In genomic region chr7:48147078-48147591, GRCh38 we compare ENCODE assay signal across 25 cellular contexts. TPM values are rescaled to one million over a fixed set of nuclear protein-coding genes. Genes with fewer than 3 reads are reported as not detected.
A peak's percentile ranks its signal among the peaks of the same experiment; 100 is the strongest.
DNase-seq lines count a peak whose midpoint lies in the region; ATAC-seq, FAIRE-seq and TF ChIP-seq lines count a peak whose summit lies in the region.
"Had no signal": no experiment of that assay in that cellular context is flagged by ENCODE, and none has a peak within 500 bp of the region (broad histone marks: within the 10 kb centered on the region; RNA-seq: fewer than 3 reads in every experiment).

No MANE protein-coding gene starts in this region.

- H3K9me3 ChIP-seq in HUES48 (ENCODE audit: control insufficient read depth, insufficient read depth, low read length) (peaks cover 3% of the 10 kb centered on the region; the same call in 1 of the 2 replicates), smooth muscle cell (replicated peaks; ENCODE audit: low read depth) (no peaks in the 10 kb centered on the region)
- H3K9me3 ChIP-seq: MG63, right atrium auricular region, thoracic aorta had no signal

- H3K36me3 ChIP-seq in HUES48 (ENCODE audit: control insufficient read depth, insufficient read depth, low read length) (no peaks in the 10 kb centered on the region), bronchial epithelial cell (ENCODE audit: control insufficient read depth, insufficient read depth, low read length) (no peaks in the 10 kb centered on the region), smooth muscle cell (ENCODE audit: low read depth) (no peaks in the 10 kb centered on the region)
- H3K36me3 ChIP-seq: MG63, right atrium auricular region, thoracic aorta had no signal

- H2AFZ ChIP-seq in smooth muscle cell (ENCODE audit: low read depth): no peak overlapping the region

- no peak overlapping the region for H3K4me3 ChIP-seq in HUES48 (ENCODE audit: low read depth, low read length)
- no peak overlapping the region for H3K4me3 ChIP-seq in bronchial epithelial cell (ENCODE audit: low read depth, low read length)
- H3K4me3 ChIP-seq in smooth muscle cell: no peak overlapping the region
- H3K4me3 ChIP-seq: GM12878, MG63, right atrium auricular region, thoracic aorta had no signal

- no peak for TF ChIP-seq CTCF in bronchial epithelial cell (IDR thresholded peaks at IDR 0.05; ENCODE audit: insufficient read depth, low read length, severe bottlenecking)
- TF ChIP-seq CTCF in smooth muscle cell (IDR thresholded peaks at IDR 0.05; ENCODE audit: borderline replicate concordance, insufficient read depth, poor library complexity, severe bottlenecking): no peak

- DNase-seq in bronchial epithelial cell (ENCODE audit: low read depth) (peak; percentile 37), kidney glomerular epithelial cell (lab: John Stamatoyannopoulos, UW) (peak; percentile 26), renal cortical epithelial cell (ENCODE audit: low read depth) (peak; percentile 79), smooth muscle cell (lab: John Stamatoyannopoulos, UW; ENCODE audit: unreplicated experiment) (no peak)
- DNase-seq in stimulated activated CD4-positive, alpha-beta T cell treated with anti-CD3 and anti-CD28 coated beads, Interleukin-2, amount 100 ng/mL, for 24 hours: no peak
- DNase-seq: activated CD4-positive, alpha-beta T cell treated with anti-CD3 and anti-CD28 coated beads for 36 hours; activated gamma-delta T cell treated with Interleukin-2 at 50 U/mL for 16 hours; activated naive CD8-positive, alpha-beta T cell treated with anti-CD3 and anti-CD28 coated beads, Interleukin-2, amount 50 U/mL, for 24 hours; activated T-cell treated with anti-CD3 and anti-CD28 coated beads, Interleukin-2, amount 50 U/mL, for 1 hour; Calu3; DND-41; effector memory CD4-positive, alpha-beta T cell; kidney; MG63; naive B cell; NCI-H1417 treated with DMSO at 0.1 percent for 48 hours; NCI-H446; stimulated activated CD4-positive, alpha-beta T cell treated with anti-CD3 and anti-CD28 coated beads, Interleukin-4, amount 100 ng/mL, for 24 hours; stimulated activated naive CD4-positive, alpha-beta T cell treated with Interleukin-2 at 50 U/mL for 16 hours had no signal

- H3F3A ChIP-seq in smooth muscle cell (ENCODE audit: low read depth): no peaks in the 10 kb centered on the region

- H3K9ac ChIP-seq in HUES48 (ENCODE audit: low read depth, low read length) (peak overlapping the region; percentile 40; the same call in 1 of the 2 replicates), smooth muscle cell (ENCODE audit: low read depth) (no peak overlapping the region)

- H3K27ac ChIP-seq in HUES48 (ENCODE audit: low read depth, low read length): no peak overlapping the region
- no peak overlapping the region for H3K27ac ChIP-seq in smooth muscle cell (ENCODE audit: low read depth)
- H3K27ac ChIP-seq: C4-2B, right atrium auricular region, thoracic aorta had no signal

- no peaks in the 10 kb centered on the region for H3K79me2 ChIP-seq in smooth muscle cell (ENCODE audit: low read depth)

- no peak for ATAC-seq in GM19035 (IDR thresholded peaks at IDR 0.05; ENCODE audit: unreplicated experiment)
- ATAC-seq: activated CD4-positive, alpha-beta T cell treated with anti-CD3 and anti-CD28 coated beads for 36 hours; activated naive CD8-positive, alpha-beta T cell treated with anti-CD3 and anti-CD28 coated beads, Interleukin-2, amount 50 U/mL, for 24 hours; GM12878 had no signal

- no peaks in the 10 kb centered on the region for H4K20me1 ChIP-seq in smooth muscle cell (ENCODE audit: low read depth)

- FAIRE-seq in bronchial epithelial cell (lab: Jason Lieb, UNC): no peak
- FAIRE-seq: GM12878, kidney had no signal

- no peak overlapping the region for H3K4me2 ChIP-seq in smooth muscle cell

- 63% methylated on average over 4 of the region's 4 CpGs for WGBS in smooth muscle cell (ENCODE audit: low lambda C conversion rate)

- H3K27me3 ChIP-seq in HUES48 (ENCODE audit: control insufficient read depth, insufficient read depth, low read length): no peaks in the 10 kb centered on the region
- H3K27me3 ChIP-seq in bronchial epithelial cell (ENCODE audit: control insufficient read depth, insufficient read depth, low read length): no peaks in the 10 kb centered on the region
- H3K27me3 ChIP-seq in smooth muscle cell (ENCODE audit: low read depth): no peaks in the 10 kb centered on the region
- H3K27me3 ChIP-seq: MG63, right atrium auricular region had no signal

- H3K4me1 ChIP-seq in HUES48 (ENCODE audit: control insufficient read depth, insufficient read depth, low read length): peaks cover 9% of the 10 kb centered on the region
- no peaks in the 10 kb centered on the region for H3K4me1 ChIP-seq in smooth muscle cell (ENCODE audit: low read depth)
- H3K4me1 ChIP-seq: right atrium auricular region had no signal

RNA-seq across cellular contexts. Expression of gene ABCA13, which starts 24.1 kb away (rescaled TPM):
- total RNA-seq in bronchial epithelial cell (0.79 and 1.2 TPM in 2 replicates), renal cortical epithelial cell (0.45 and 0.87 TPM in 2 replicates), smooth muscle cell (not detected in 2 replicates)
- polyA plus RNA-seq in smooth muscle cell: not detected in 2 replicates
- total RNA-seq: activated CD4-positive, alpha-beta T cell treated with anti-CD3 and anti-CD28 coated beads for 36 hours; right atrium auricular region; thoracic aorta had no signal

RNA-seq across cellular contexts. Expression of gene UPP1, which starts 58.1 kb away (rescaled TPM):
- total RNA-seq in bronchial epithelial cell (762 and 1,034 TPM in 2 replicates), renal cortical epithelial cell (9.3 and 18.1 TPM in 2 replicates), smooth muscle cell (12.5 and 23.6 TPM in 2 replicates)
- polyA plus RNA-seq in smooth muscle cell: 43.8 and 56.2 TPM in 2 replicates

Comparison
In these comparisons a context has a peak if more than half of its experiments do, and no peak if none do; other contexts are left out.
1. DNase-seq: peak in bronchial epithelial cell (single experiment), kidney glomerular epithelial cell (single experiment) and renal cortical epithelial cell (single experiment); none in smooth muscle cell (single experiment) and stimulated activated CD4-positive, alpha-beta T cell treated with anti-CD3 and anti-CD28 coated beads, Interleukin-2, amount 100 ng/mL, for 24 hours (0 of 2).
2. RNA of gene UPP1, which starts 58.1 kb away (total RNA-seq): 762 to 1,034 TPM in bronchial epithelial cell; 12.5 to 23.6 TPM in smooth muscle cell and 9.3 to 18.1 TPM in renal cortical epithelial cell; every median in the first group is over 10 times any median in the second.